In genomic region chr6:162118706-162119105, GRCh38 we compare ENCODE assay signal across 15 cellular contexts.
DNase-seq lines count a peak whose midpoint lies in the region; ATAC-seq and TF ChIP-seq lines count a peak whose summit lies in the region.
"Had no signal": no experiment of that assay in that cellular context is flagged by ENCODE, and none has a peak within 500 bp of the region (broad histone marks: within the 10 kb centered on the region; RNA-seq: fewer than 3 reads in every experiment).

No MANE protein-coding gene starts in this region.

- no peak overlapping the region for H3K9ac ChIP-seq in GM23248
- H3K9ac ChIP-seq: BLaER1 had no signal

- H4K20me1 ChIP-seq in GM23248 (ENCODE audit: insufficient read depth) = no peaks in the 10 kb centered on the region
- H4K20me1 ChIP-seq: BLaER1 had no signal

- no peak for TF ChIP-seq CTCF in fibroblast of mammary gland (conservative IDR thresholded peaks at IDR 0.05; ENCODE audit: control insufficient read depth, insufficient read depth, low read depth, low read length)
- TF ChIP-seq CTCF in osteocyte (IDR thresholded peaks at IDR 0.05) = no peak

- ATAC-seq in GM21526 (IDR thresholded peaks at IDR 0.05; ENCODE audit: low FRiP score, unreplicated experiment) (no peak), GM21737 (IDR thresholded peaks at IDR 0.05; ENCODE audit: unreplicated experiment) (no peak)
- ATAC-seq: GM12878 had no signal

- no peaks in the 10 kb centered on the region for H3K9me3 Mint-ChIP-seq in osteocyte (ENCODE audit: unreplicated experiment)

- no peak overlapping the region for H3K4me3 Mint-ChIP-seq in osteocyte (ENCODE audit: unreplicated experiment)
- H3K4me3 Mint-ChIP-seq: CD4-positive, alpha-beta memory T cell had no signal

- no peaks in the 10 kb centered on the region for H3K9me3 ChIP-seq in GM23248 (ENCODE audit: low read depth)
- H3K9me3 ChIP-seq: BLaER1, HAP-1 had no signal

- peaks cover 50% of the 10 kb centered on the region for H3K4me1 Mint-ChIP-seq in osteocyte (ENCODE audit: unreplicated experiment)

- H3K27ac ChIP-seq in GM23248 = no peak overlapping the region
- H3K27ac ChIP-seq: BLaER1 had no signal

- H2AFZ ChIP-seq in GM23248 = peak overlapping the region; percentile 68

- H3K4me1 ChIP-seq in GM23248 (ENCODE audit: insufficient read depth) = peaks cover 14% of the 10 kb centered on the region
- H3K4me1 ChIP-seq: HAP-1 had no signal

- no peak overlapping the region for H3K4me3 ChIP-seq in GM23248
- no peak overlapping the region for H3K4me3 ChIP-seq in fibroblast of mammary gland (ENCODE audit: control insufficient read depth, low read depth, low read length)
- H3K4me3 ChIP-seq: BLaER1, GM12878, HAP-1 had no signal

- 13 to 18% methylated on average over 5 of the region's 5 CpGs for WGBS in GM23248 (ENCODE audit: low coverage in 1 of 2, low lambda C conversion rate in 2 of 2, missing lambda C conversion rate in 2 of 2), 2 experiments

- in situ Hi-C loops in GM23248 (cut with MboI) = no loop called here

- 0 out of 2 replicates have a peak, but pooled peaks cover 5% of the 10 kb centered on the region for H3F3A ChIP-seq in GM23248 (ENCODE audit: insufficient read depth)

- no peaks in the 10 kb centered on the region for H3K36me3 Mint-ChIP-seq in osteocyte (ENCODE audit: unreplicated experiment)
- H3K36me3 Mint-ChIP-seq: CD14-positive monocyte; CD4-positive, alpha-beta memory T cell had no signal

- H3K9me2 ChIP-seq in GM23248 (ENCODE audit: insufficient read depth) = no peaks in the 10 kb centered on the region

- H3K27me3 Mint-ChIP-seq in osteocyte (ENCODE audit: unreplicated experiment) = no peaks in the 10 kb centered on the region
- H3K27me3 Mint-ChIP-seq: CD4-positive, alpha-beta memory T cell had no signal

- no peak overlapping the region for H3K4me2 ChIP-seq in GM23248 (ENCODE audit: unreplicated experiment)

- H3K79me2 ChIP-seq in GM23248 (ENCODE audit: insufficient read depth) = no peaks in the 10 kb centered on the region

- DNase-seq in GM23248 = peak; percentile 20
- DNase-seq in fibroblast of mammary gland (ENCODE audit: low read depth) = peak; percentile 63
- DNase-seq in osteocyte (ENCODE audit: extremely low spot score, unreplicated experiment) = no peak
- no peak for DNase-seq in NCI-H1694 treated with DMSO at 0.1 percent for 48 hours (lab: John Stamatoyannopoulos, UW)
- DNase-seq in T-helper 2 cell = no peak
- DNase-seq: ACHN; CD4-positive, alpha-beta memory T cell; DMS79 treated with DMSO at 0.1 percent for 48 hours; KG1 had no signal

- no peaks in the 10 kb centered on the region for H3K27me3 ChIP-seq in GM23248 (replicated peaks; ENCODE audit: insufficient read depth)
- H3K27me3 ChIP-seq: BLaER1 had no signal

- peak overlapping the region; percentile 93 for H3K27ac Mint-ChIP-seq in osteocyte (ENCODE audit: unreplicated experiment)
- H3K27ac Mint-ChIP-seq: CD4-positive, alpha-beta memory T cell had no signal

- H3K36me3 ChIP-seq in GM23248 (ENCODE audit: low read depth) = no peaks in the 10 kb centered on the region
- H3K36me3 ChIP-seq: BLaER1, HAP-1 had no signal

Comparison
In these comparisons a context has a peak if more than half of its experiments do, and no peak if none do; other contexts are left out.
1. DNase-seq: peak in GM23248 (single experiment) and fibroblast of mammary gland (single experiment); none in osteocyte (single experiment), NCI-H1694 treated with DMSO at 0.1 percent for 48 hours (single experiment) and T-helper 2 cell (0 of 5).